Comparison of ENCODE assay signal across 18 cellular contexts in genomic region chr6:56616967-56617366, GRCh38. TPM values are rescaled to one million over a fixed set of nuclear protein-coding genes. Genes with fewer than 3 reads are reported as not detected.
DNase-seq lines count a peak whose midpoint lies in the region; TF ChIP-seq lines count a peak whose summit lies in the region.
"Had no signal": no experiment of that assay in that cellular context is flagged by ENCODE, and none has a peak within 500 bp of the region (broad histone marks: within the 10 kb centered on the region; RNA-seq: fewer than 3 reads in every experiment).

No MANE protein-coding gene starts in this region.

- H3K27me3 Mint-ChIP-seq in HFFc6 (ENCODE audit: insufficient read depth) = peaks cover 21% of the 10 kb centered on the region
- H3K27me3 Mint-ChIP-seq in neural progenitor cell (ENCODE audit: insufficient read depth, low read depth) = no peaks in the 10 kb centered on the region
- H3K27me3 Mint-ChIP-seq: CD4-positive, CD25-positive, alpha-beta regulatory T cell; CD8-positive, alpha-beta memory T cell had no signal

- no peak overlapping the region for H4K5ac ChIP-seq in mesendoderm (ENCODE audit: low read length)

- peaks cover 27% of the 10 kb centered on the region for H3K36me3 Mint-ChIP-seq in HFFc6 (ENCODE audit: low read depth)
- H3K36me3 Mint-ChIP-seq in neural progenitor cell = peaks cover 24% of the 10 kb centered on the region
- H3K36me3 Mint-ChIP-seq: CD4-positive, CD25-positive, alpha-beta regulatory T cell; CD8-positive, alpha-beta memory T cell had no signal

- H3F3A ChIP-seq in neural progenitor cell (ENCODE audit: low read depth) = peaks cover 15% of the 10 kb centered on the region

- no CpG with 5 or more reads among the region's 5 CpGs for WGBS in mesendoderm (ENCODE audit: extremely low coverage, insufficient coverage, low lambda C conversion rate)

- no peaks in the 10 kb centered on the region for H3K79me1 ChIP-seq in mesendoderm (ENCODE audit: low read length)

- H2BK5ac ChIP-seq in mesendoderm (ENCODE audit: low read length) = no peak overlapping the region

- peak overlapping the region; percentile 13 for H3K27ac ChIP-seq in angular gyrus (ENCODE audit: low read depth, low read length)
- peak overlapping the region; percentile 33 for H3K27ac ChIP-seq in neural progenitor cell
- H3K27ac ChIP-seq in mesendoderm (ENCODE audit: low read depth, low read length) = no peak overlapping the region

- peak overlapping the region; percentile 9; the same call in 1 of the 2 replicates for H3K4me3 Mint-ChIP-seq in HFFc6
- H3K4me3 Mint-ChIP-seq in neural progenitor cell = no peak overlapping the region
- H3K4me3 Mint-ChIP-seq: CD4-positive, CD25-positive, alpha-beta regulatory T cell; CD8-positive, alpha-beta memory T cell had no signal

- H3K27me3 ChIP-seq in neural progenitor cell (no peaks in the 10 kb centered on the region), mesendoderm (ENCODE audit: insufficient read depth, low read length, poor library complexity) (no peaks in the 10 kb centered on the region)
- H3K27me3 ChIP-seq: BE2C had no signal

- DNase-seq in HFFc6 (no peak), neural progenitor cell (ENCODE audit: low spot score) (peak; percentile 60), mesendoderm (no peak), DMS 273 treated with DMSO at 0.1 percent for 48 hours (lab: John Stamatoyannopoulos, UW) (no peak), GM03348 (ENCODE audit: low spot score) (no peak), NCI-H2081 treated with DMSO at 0.1 percent for 48 hours (lab: John Stamatoyannopoulos, UW) (no peak)
- DNase-seq: ACHN; BE2C; C1 segment of cervical spinal cord; CD4-positive, CD25-positive, alpha-beta regulatory T cell; CD8-positive, alpha-beta memory T cell; COR-L47; DMS153; DMS79; GOT3; KG1 had no signal

- no peak overlapping the region for H2BK15ac ChIP-seq in mesendoderm (replicated peaks; ENCODE audit: low read depth)

- H2AK5ac ChIP-seq in mesendoderm (ENCODE audit: low read length) = no peak overlapping the region

- H3K4me3 ChIP-seq in neural progenitor cell = no peak overlapping the region
- H3K4me3 ChIP-seq in mesendoderm (ENCODE audit: low read length) = no peak overlapping the region
- H3K4me3 ChIP-seq: HAP-1 had no signal

- no peak overlapping the region for H4K8ac ChIP-seq in mesendoderm (ENCODE audit: low read depth, low read length)

- TF ChIP-seq CTCF in HFFc6 (IDR thresholded peaks at IDR 0.05) (no peak), neural progenitor cell (IDR thresholded peaks at IDR 0.05) (no peak)

- H3K4me2 ChIP-seq in neural progenitor cell = no peak overlapping the region
- H3K4me2 ChIP-seq in mesendoderm (ENCODE audit: low read length) = no peak overlapping the region

- no peak overlapping the region for H2AFZ ChIP-seq in neural progenitor cell (replicated peaks)

- H3K9me3 Mint-ChIP-seq in HFFc6 (no peaks in the 10 kb centered on the region), neural progenitor cell (no peaks in the 10 kb centered on the region)
- H3K9me3 Mint-ChIP-seq: CD8-positive, alpha-beta memory T cell had no signal

- H3K4me1 Mint-ChIP-seq in HFFc6 (ENCODE audit: low read depth) = no peaks in the 10 kb centered on the region
- no peaks in the 10 kb centered on the region for H3K4me1 Mint-ChIP-seq in neural progenitor cell
- H3K4me1 Mint-ChIP-seq: CD4-positive, CD25-positive, alpha-beta regulatory T cell; CD8-positive, alpha-beta memory T cell had no signal

- H3K4ac ChIP-seq in mesendoderm (ENCODE audit: low read depth, low read length) = no peak overlapping the region

- no peak overlapping the region for H3K23ac ChIP-seq in mesendoderm (ENCODE audit: low read length)

- no peak overlapping the region for H3K56ac ChIP-seq in mesendoderm (ENCODE audit: low read length)

- H3K27ac Mint-ChIP-seq in HFFc6 (no peak overlapping the region), neural progenitor cell (no peak overlapping the region)
- H3K27ac Mint-ChIP-seq: CD4-positive, CD25-positive, alpha-beta regulatory T cell; CD8-positive, alpha-beta memory T cell had no signal

- no peaks in the 10 kb centered on the region for H4K20me1 ChIP-seq in neural progenitor cell (ENCODE audit: low read depth)

- no peak overlapping the region for H3K9ac ChIP-seq in neural progenitor cell
- no peak overlapping the region for H3K9ac ChIP-seq in mesendoderm (ENCODE audit: low read length)

- H3K79me2 ChIP-seq in neural progenitor cell (ENCODE audit: low read depth) (no peaks in the 10 kb centered on the region), mesendoderm (ENCODE audit: control insufficient read depth, insufficient read depth, low read length) (no peaks in the 10 kb centered on the region)

- H2BK120ac ChIP-seq in mesendoderm (ENCODE audit: low read depth, low read length) = no peak overlapping the region

- no peaks in the 10 kb centered on the region for H3K9me3 ChIP-seq in neural progenitor cell (ENCODE audit: low read depth)
- H3K9me3 ChIP-seq: BE2C, HAP-1 had no signal

- H3K18ac ChIP-seq in mesendoderm (ENCODE audit: low read length) = no peak overlapping the region

- H3K4me1 ChIP-seq in neural progenitor cell = peaks cover 7% of the 10 kb centered on the region
- H3K4me1 ChIP-seq in mesendoderm (ENCODE audit: control insufficient read depth, low read depth, low read length) = no peaks in the 10 kb centered on the region
- H3K4me1 ChIP-seq: BE2C had no signal

- peaks cover 17% of the 10 kb centered on the region for H3K36me3 ChIP-seq in neural progenitor cell
- no peaks in the 10 kb centered on the region for H3K36me3 ChIP-seq in mesendoderm (ENCODE audit: control insufficient read depth, insufficient read depth, low read length)
- H3K36me3 ChIP-seq: HAP-1 had no signal

RNA-seq across cellular contexts. Expression of gene DST, which starts 25.7 kb away (rescaled TPM):
- total RNA-seq in HFFc6 (2021; fragmentation: NEBNext Ultra II Directional; extraction: Animal tissue kit (Norgen Biotek cat#: 25700)) = 100 to 1,000 TPM; 246 to 408 (median 279) TPM
- 225 and 259 TPM in 2 replicates for total RNA-seq in neural progenitor cell (ENCODE audit: low replicate concordance)
- 21.8 TPM for polyA plus RNA-seq in mesendoderm (2013, experiment 1 of 2)
- 20.8 TPM for polyA plus RNA-seq in mesendoderm (2013, experiment 2 of 2)
